Comparison of ENCODE assay signal across 8 cellular contexts in the genomic region with DNA sequence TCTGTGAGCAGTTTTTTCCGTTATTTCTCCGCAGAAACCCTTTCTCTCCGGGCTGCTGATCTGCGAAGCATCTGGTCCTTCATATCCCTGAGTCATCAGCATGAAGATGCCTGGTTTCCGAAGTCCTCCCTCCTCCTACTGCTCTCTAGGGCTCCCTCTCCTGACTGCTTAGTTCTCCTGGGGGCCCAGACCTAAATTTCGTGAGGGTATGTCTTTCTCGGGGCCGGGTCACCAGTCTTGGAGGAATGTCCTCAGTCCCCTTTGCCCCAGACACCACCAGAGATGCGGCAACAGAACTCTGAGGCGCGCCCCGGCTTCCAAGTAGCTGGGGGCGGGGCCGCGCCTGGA. TPM values are rescaled to one million over a fixed set of nuclear protein-coding genes. Genes with fewer than 3 reads are reported as not detected.
DNase-seq lines count a peak whose midpoint lies in the region; ATAC-seq lines count a peak whose summit lies in the region.

No MANE protein-coding gene starts in this region.

- H3K9me3 Mint-ChIP-seq in activated CD4-positive, alpha-beta T cell treated with anti-CD3 and anti-CD28 coated beads for 36 hours (ENCODE audit: low read depth) = no peaks in the 10 kb centered on the region
- no peaks in the 10 kb centered on the region for H3K9me3 Mint-ChIP-seq in stimulated activated naive CD8-positive, alpha-beta T cell treated with anti-CD3 and anti-CD28 coated beads, Interleukin-15, amount 100 ng/mL, for 72 hours

- CTCF ChIA-PET in activated CD4-positive, alpha-beta T cell treated with anti-CD3 and anti-CD28 coated beads for 36 hours (lab: Charles Lee) = interaction anchor here (0.6 to 1.7 kb wide), 15 partner anchors 8 to 213 kb away, joined by 3 to 16 read pairs (median 3); partner anchors contain the start of gene RPLP0

- H3K4me3 Mint-ChIP-seq in activated CD4-positive, alpha-beta T cell treated with anti-CD3 and anti-CD28 coated beads for 36 hours = peak overlapping the region; percentile 90
- H3K4me3 Mint-ChIP-seq in stimulated activated naive CD8-positive, alpha-beta T cell treated with anti-CD3 and anti-CD28 coated beads, Interleukin-15, amount 100 ng/mL, for 72 hours = peak overlapping the region; percentile 92 to 96

- POLR2A ChIA-PET in activated CD4-positive, alpha-beta T cell treated with anti-CD3 and anti-CD28 coated beads for 36 hours (lab: Charles Lee) = interaction anchor here (0.6 to 3.8 kb wide), 17 partner anchors 8 to 315 kb away, joined by 3 to 98 read pairs (median 5); partner anchors contain the start of genes RAB35, RNU4-2 and RPLP0

- ATAC-seq in activated CD4-positive, alpha-beta T cell treated with anti-CD3 and anti-CD28 coated beads for 36 hours = peak; percentile 40
- peak; percentile 27 for ATAC-seq in stimulated activated naive CD8-positive, alpha-beta T cell treated with anti-CD3 and anti-CD28 coated beads, Interleukin-15, amount 100 ng/mL, for 72 hours
- no peak for ATAC-seq in GM19397 (IDR thresholded peaks at IDR 0.05; ENCODE audit: unreplicated experiment)

- peak overlapping the region; percentile 92 for H3K27ac Mint-ChIP-seq in activated CD4-positive, alpha-beta T cell treated with anti-CD3 and anti-CD28 coated beads for 36 hours
- H3K27ac Mint-ChIP-seq in stimulated activated naive CD8-positive, alpha-beta T cell treated with anti-CD3 and anti-CD28 coated beads, Interleukin-15, amount 100 ng/mL, for 72 hours = peak overlapping the region; percentile 87 to 96

- peaks cover 40% of the 10 kb centered on the region for H3K4me1 Mint-ChIP-seq in activated CD4-positive, alpha-beta T cell treated with anti-CD3 and anti-CD28 coated beads for 36 hours
- H3K4me1 Mint-ChIP-seq in stimulated activated naive CD8-positive, alpha-beta T cell treated with anti-CD3 and anti-CD28 coated beads, Interleukin-15, amount 100 ng/mL, for 72 hours = peaks cover 36% of the 10 kb centered on the region

- no peak for DNase-seq in activated CD4-positive, alpha-beta T cell treated with anti-CD3 and anti-CD28 coated beads for 36 hours
- no peak for DNase-seq in activated CD4-positive, alpha-beta T cell treated with anti-CD3 and anti-CD28 coated beads for 1 hour
- DNase-seq in Jurkat, Clone E6-1 (ENCODE audit: low read depth, low spot score) = no peak
- DNase-seq in amniotic epithelial cell (ENCODE audit: low read depth) (peak; percentile 52), iris pigment epithelial cell (ENCODE audit: low read depth) (peak; percentile 67), SKM-1 treated with dmso at 0.1 percent for 144 hours (lab: John Stamatoyannopoulos, UW; ENCODE audit: unreplicated experiment) (no peak)
- DNase-seq in stimulated activated naive CD8-positive, alpha-beta T cell treated with anti-CD3 and anti-CD28 coated beads, Interleukin-15, amount 100 ng/mL, for 72 hours = no peak

- intact Hi-C loops in activated CD4-positive, alpha-beta T cell treated with anti-CD3 and anti-CD28 coated beads for 36 hours (cut with DNase I, micrococcal nuclease) = loop anchor here (1.0 to 10.0 kb wide), 11 partner anchors 8 to 1614 kb away; partner anchors contain the start of genes RAB35 (in 2 of the 2), CIT (in 1 of the 2), MLEC (in 1 of the 2) and PRKAB1 (in 1 of the 2)

- H3K27me3 Mint-ChIP-seq in activated CD4-positive, alpha-beta T cell treated with anti-CD3 and anti-CD28 coated beads for 36 hours = no peaks in the 10 kb centered on the region
- H3K27me3 Mint-ChIP-seq in stimulated activated naive CD8-positive, alpha-beta T cell treated with anti-CD3 and anti-CD28 coated beads, Interleukin-15, amount 100 ng/mL, for 72 hours = peaks cover 3% of the 10 kb centered on the region

- peak overlapping the region; percentile 58 for H3K4me3 ChIP-seq in Jurkat, Clone E6-1 (ENCODE audit: low read length)

- peaks cover 33% of the 10 kb centered on the region for H3K36me3 Mint-ChIP-seq in activated CD4-positive, alpha-beta T cell treated with anti-CD3 and anti-CD28 coated beads for 36 hours (ENCODE audit: low read depth)

RNA-seq across cellular contexts. Expression of gene BICDL1, which starts 0.6 kb away (rescaled TPM):
- total RNA-seq in activated CD4-positive, alpha-beta T cell treated with anti-CD3 and anti-CD28 coated beads for 36 hours = 100 to 1,000 TPM; 106 to 132 TPM
- 25.3 TPM for polyA plus RNA-seq in Jurkat, Clone E6-1 (2012; ENCODE audit: insufficient read depth, insufficient read length)

Comparison
In these comparisons a context has a peak if more than half of its experiments do, and no peak if none do; other contexts are left out.
1. DNase-seq: peak in amniotic epithelial cell (single experiment) and iris pigment epithelial cell (single experiment); none in activated CD4-positive, alpha-beta T cell treated with anti-CD3 and anti-CD28 coated beads for 36 hours (single experiment), activated CD4-positive, alpha-beta T cell treated with anti-CD3 and anti-CD28 coated beads for 1 hour (single experiment), Jurkat, Clone E6-1 (single experiment), stimulated activated naive CD8-positive, alpha-beta T cell treated with anti-CD3 and anti-CD28 coated beads, Interleukin-15, amount 100 ng/mL, for 72 hours (0 of 2) and SKM-1 treated with dmso at 0.1 percent for 144 hours (single experiment).